In the genomic region with DNA sequence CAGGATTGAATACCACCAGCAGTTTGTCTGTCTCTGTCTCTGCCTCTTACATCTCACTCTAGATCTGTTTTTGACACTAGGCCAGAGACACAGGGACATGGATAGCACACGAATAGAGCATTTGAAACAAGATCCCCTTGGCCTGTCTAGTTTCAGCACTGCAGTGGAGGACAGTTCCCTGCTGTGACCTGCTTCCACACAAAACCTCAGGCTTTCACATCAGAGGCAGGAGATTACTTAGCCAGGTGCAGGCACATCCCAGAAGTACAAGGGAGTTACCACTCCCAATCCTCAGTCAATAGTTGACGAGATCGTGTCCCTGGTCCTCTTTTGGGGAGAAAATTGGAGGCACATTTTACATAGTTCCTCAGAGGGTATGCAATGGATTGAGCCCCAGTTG, we compare ENCODE assay signal across 10 cellular contexts. TPM values are rescaled to one million over a fixed set of nuclear protein-coding genes. Genes with fewer than 3 reads are reported as not detected.
A peak's percentile ranks its signal among the peaks of the same experiment; 100 is the strongest.
DNase-seq lines count a peak whose midpoint lies in the region; ATAC-seq and TF ChIP-seq lines count a peak whose summit lies in the region.
"Had no signal": no experiment of that assay in that cellular context is flagged by ENCODE, and none has a peak within 500 bp of the region (broad histone marks: within the 10 kb centered on the region; RNA-seq: fewer than 3 reads in every experiment).

No MANE protein-coding gene starts in this region.

- no peak overlapping the region for H3K4me2 ChIP-seq in DND-41 (ENCODE audit: insufficient read depth, low read length)

- no peak for TF ChIP-seq POLR2A in uterus (IDR thresholded peaks at IDR 0.05)

- no peaks in the 10 kb centered on the region for H4K20me1 ChIP-seq in DND-41 (ENCODE audit: insufficient read depth, low read length)

- no peaks in the 10 kb centered on the region for H3K79me2 ChIP-seq in DND-41 (ENCODE audit: insufficient read depth, low read length)

- no peak overlapping the region for H3K9ac ChIP-seq in DND-41 (ENCODE audit: low read depth, low read length)

- TF ChIP-seq CTCF in DND-41 (IDR thresholded peaks at IDR 0.05; ENCODE audit: borderline replicate concordance, extremely low read depth, low read length, poor library complexity, severe bottlenecking) (no peak), lower lobe of right lung (IDR thresholded peaks at IDR 0.05) (no peak), GM13976 (IDR thresholded peaks at IDR 0.05; ENCODE audit: borderline replicate concordance, control extremely low read depth, extremely low read depth, insufficient read depth, missing control alignments) (no peak), uterus (IDR thresholded peaks at IDR 0.05) (no peak)

- ATAC-seq in DND-41 (ENCODE audit: insufficient read depth, low read depth): peak; percentile 77
- ATAC-seq in lower lobe of right lung: peak; percentile 49 to 50
- ATAC-seq in GM21737 (IDR thresholded peaks at IDR 0.05; ENCODE audit: unreplicated experiment): no peak
- ATAC-seq: effector memory CD8-positive, alpha-beta T cell; Panc1 had no signal

- H3K4me3 ChIP-seq in DND-41 (ENCODE audit: low read depth in 1 of 2, low read length in 2 of 2) (no peak overlapping the region), lower lobe of right lung (no peak overlapping the region), uterus (no peak overlapping the region)
- H3K4me3 ChIP-seq in Jurkat, Clone E6-1 (ENCODE audit: low read length): no peak overlapping the region

- in situ Hi-C loops in GM13976 (cut with MboI; ENCODE audit: low sequenced_read_pairs, unreplicated experiment): no loop called here

- DNase-seq in DND-41: peak; percentile 61
- peak; percentile 62 for DNase-seq in Jurkat, Clone E6-1 (ENCODE audit: low read depth, low spot score)
- DNase-seq in astrocyte of the hippocampus (ENCODE audit: low read depth, low spot score): peak; percentile 76
- DNase-seq in lower lobe of right lung: no peak
- no peak for DNase-seq in GM13976 (ENCODE audit: low spot score)
- no peak for DNase-seq in NCI-H2171 treated with DMSO at 0.1 percent for 48 hours (lab: John Stamatoyannopoulos, UW)
- no peak for DNase-seq in uterus

- no peak overlapping the region for H2AFZ ChIP-seq in DND-41 (ENCODE audit: low read depth, low read length)

- H3K27ac ChIP-seq in DND-41 (ENCODE audit: low read length): no peak overlapping the region
- no peak overlapping the region for H3K27ac ChIP-seq in lower lobe of right lung
- H3K27ac ChIP-seq in uterus: no peak overlapping the region

- H3K36me3 ChIP-seq in DND-41 (ENCODE audit: insufficient read depth, low read length): no peaks in the 10 kb centered on the region
- no peaks in the 10 kb centered on the region for H3K36me3 ChIP-seq in lower lobe of right lung
- no peaks in the 10 kb centered on the region for H3K36me3 ChIP-seq in uterus

- intact Hi-C loops in lower lobe of right lung (cut with DNase I): no loop called here
- intact Hi-C loops in uterus (cut with DNase I; ENCODE audit: low total_unique reads): no loop called here

- no peaks in the 10 kb centered on the region for H3K27me3 ChIP-seq in DND-41 (ENCODE audit: insufficient read depth, low read length, poor library complexity)
- no peaks in the 10 kb centered on the region for H3K27me3 ChIP-seq in lower lobe of right lung (ENCODE audit: low read depth)
- H3K27me3 ChIP-seq in uterus: no peaks in the 10 kb centered on the region

- H3K9me3 ChIP-seq in DND-41 (ENCODE audit: insufficient read depth, low read length, severe bottlenecking) (no peaks in the 10 kb centered on the region), lower lobe of right lung (no peaks in the 10 kb centered on the region), uterus (no peaks in the 10 kb centered on the region)

- H3K4me1 ChIP-seq in DND-41 (ENCODE audit: insufficient read depth, low read length) (peaks cover 5% of the 10 kb centered on the region; the same call in 1 of the 2 replicates), lower lobe of right lung (no peaks in the 10 kb centered on the region), uterus (no peaks in the 10 kb centered on the region)

RNA-seq across cellular contexts. Expression of a gene that starts 34.0 kb away (rescaled TPM):
- not detected for polyA plus RNA-seq in Jurkat, Clone E6-1 (2012; ENCODE audit: insufficient read depth, insufficient read length)
- not detected for total RNA-seq in lower lobe of right lung
- not detected for total RNA-seq in uterus

Comparison
In these comparisons a context has a peak if more than half of its experiments do, and no peak if none do; other contexts are left out.
1. DNase-seq: peak in DND-41 (single experiment), Jurkat, Clone E6-1 (single experiment) and astrocyte of the hippocampus (single experiment); none in lower lobe of right lung (single experiment), GM13976 (single experiment), NCI-H2171 treated with DMSO at 0.1 percent for 48 hours (single experiment) and uterus (0 of 2).